Comparison of ENCODE assay signal across 27 cellular contexts in the genomic region with DNA sequence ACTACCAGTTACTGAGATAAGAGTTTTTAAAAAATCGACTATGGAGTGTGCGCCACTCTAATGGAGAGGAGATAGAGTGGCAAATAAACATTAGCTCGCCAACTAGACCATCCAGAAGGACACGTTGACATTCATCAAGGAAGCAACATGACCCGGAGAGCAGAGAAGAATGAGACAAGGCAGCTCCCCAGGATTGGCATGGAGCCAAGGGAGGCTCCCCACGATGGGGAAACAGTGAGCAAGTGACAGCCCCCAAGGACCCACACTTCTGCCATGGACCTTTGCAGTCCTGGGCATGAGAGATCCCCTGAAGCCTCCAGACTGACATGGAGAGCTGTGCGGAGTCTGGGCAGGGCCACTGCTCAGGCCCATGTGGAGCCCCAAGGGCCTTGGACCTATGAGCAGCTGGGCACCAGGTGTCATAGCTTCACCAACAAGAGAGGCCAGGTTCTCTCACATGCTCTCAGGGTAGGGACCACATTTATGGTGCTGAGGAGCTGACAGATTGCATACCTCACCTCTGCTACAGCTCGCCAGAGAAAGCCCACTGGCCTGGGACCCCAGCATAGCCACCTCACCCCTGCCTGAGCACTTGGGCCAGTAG. TPM values are rescaled to one million over a fixed set of nuclear protein-coding genes. Genes with fewer than 3 reads are reported as not detected.
"Had no signal": no experiment of that assay in that cellular context is flagged by ENCODE, and none has a peak within 500 bp of the region (broad histone marks: within the 10 kb centered on the region; RNA-seq: fewer than 3 reads in every experiment).

No MANE protein-coding gene starts in this region.

- H3K27me3 ChIP-seq: gastrocnemius medialis, neural progenitor cell, pancreas, tibial artery, upper lobe of left lung had no signal

- H3K27ac ChIP-seq: dorsolateral prefrontal cortex, gastrocnemius medialis, heart right ventricle, neural progenitor cell, pancreas, tibial artery, upper lobe of left lung, uterus had no signal

- H3K36me3 ChIP-seq: gastrocnemius medialis, heart right ventricle, neural progenitor cell, pancreas, tibial artery, upper lobe of left lung, uterus had no signal

- DNase-seq: cortex of kidney; dorsolateral prefrontal cortex; effector CD8-positive, alpha-beta T cell; gastrocnemius medialis; heart right ventricle; hypothalamus; islet precursor cell; mammary epithelial cell; natural killer cell; nucleus accumbens; pancreas; right cardiac atrium; small intestine; stimulated activated CD4-positive, alpha-beta T cell treated with anti-CD3 and anti-CD28 coated beads, Interleukin-2, amount 100 ng/mL, for 48 hours; tibial artery; upper lobe of left lung; uterus had no signal

- H3K4me1 ChIP-seq: gastrocnemius medialis, heart right ventricle, neural progenitor cell, pancreas, upper lobe of left lung, uterus had no signal

- H3K4me3 ChIP-seq: dorsolateral prefrontal cortex, gastrocnemius medialis, heart right ventricle, neural progenitor cell, pancreas, tibial artery, upper lobe of left lung, uterus had no signal

- H3K9me3 ChIP-seq: gastrocnemius medialis, pancreas, tibial artery, upper lobe of left lung, uterus had no signal

RNA-seq across cellular contexts. Expression of gene SIGLEC6, which starts 6.7 kb away (rescaled TPM):
- total RNA-seq: fibroblast of villous mesenchyme, mammary epithelial cell, mesothelial cell of epicardium, myocyte, progenitor cell of endocrine pancreas, temporal lobe had no signal
- polyA plus RNA-seq: heart right ventricle, mammary epithelial cell, right cardiac atrium had no signal

RNA-seq across cellular contexts. Expression of gene SIGLEC12, which starts 23.2 kb away (rescaled TPM):
- total RNA-seq: esophagus mucosa, fibroblast of villous mesenchyme, gastrocnemius medialis, mammary epithelial cell, mesothelial cell of epicardium, myocyte, progenitor cell of endocrine pancreas, temporal lobe had no signal
- polyA plus RNA-seq: mammary epithelial cell, pancreas had no signal

RNA-seq across cellular contexts. Expression of gene CEACAM18, which starts 46.4 kb away (rescaled TPM):
- total RNA-seq: dorsolateral prefrontal cortex, esophagus mucosa, fibroblast of villous mesenchyme, gastrocnemius medialis, heart right ventricle, left lobe of liver, lower leg skin, mammary epithelial cell, mesothelial cell of epicardium, mucosa of gallbladder, myocyte, natural killer cell, pancreas, progenitor cell of endocrine pancreas, right cardiac atrium, temporal lobe, upper lobe of left lung, uterus had no signal
- polyA plus RNA-seq: heart right ventricle, mammary epithelial cell, pancreas, right cardiac atrium had no signal
